In the genomic region with DNA sequence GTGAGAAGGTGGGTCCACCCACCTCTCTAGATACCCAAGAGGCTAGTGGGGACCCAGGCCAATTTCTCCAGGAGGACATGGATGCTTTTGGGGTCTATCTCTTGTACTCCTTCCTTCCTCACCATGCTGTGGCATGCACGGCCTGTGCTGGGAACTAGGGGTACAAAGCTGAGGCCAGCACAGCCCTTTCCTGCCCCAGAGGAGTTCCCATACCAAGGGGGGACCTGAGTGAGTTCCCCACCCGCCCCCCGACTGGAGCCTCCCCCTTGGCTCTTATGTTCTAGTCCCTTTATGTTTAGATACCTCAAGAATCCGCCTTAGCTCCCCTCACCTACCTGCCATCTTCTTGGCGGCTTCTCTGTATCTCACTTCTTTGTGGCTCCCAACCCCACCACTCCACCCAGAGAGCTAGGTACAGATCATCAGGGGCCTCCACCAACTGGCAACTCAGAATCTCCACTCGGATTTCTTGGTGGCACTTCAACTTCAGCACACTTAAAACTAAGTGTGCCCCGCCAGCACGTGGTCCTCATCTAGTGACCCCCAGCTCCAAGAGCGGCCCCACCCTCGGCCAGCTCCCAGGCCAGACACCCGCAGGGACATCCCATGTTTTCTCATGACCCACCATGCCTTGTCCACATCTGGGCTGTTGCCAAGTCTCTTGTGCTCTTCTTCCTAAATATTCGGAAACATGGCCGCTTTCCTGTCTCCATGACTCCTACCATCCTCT, we compare ENCODE assay signal across 20 cellular contexts.
A peak's percentile ranks its signal among the peaks of the same experiment; 100 is the strongest.
DNase-seq lines count a peak whose midpoint lies in the region; ATAC-seq, FAIRE-seq and TF ChIP-seq lines count a peak whose summit lies in the region.
"Had no signal": no experiment of that assay in that cellular context is flagged by ENCODE, and none has a peak within 500 bp of the region (broad histone marks: within the 10 kb centered on the region; RNA-seq: fewer than 3 reads in every experiment).

No MANE protein-coding gene starts in this region.

- no peak overlapping the region for H3K9ac ChIP-seq in kidney (ENCODE audit: low read length in 2 of 2)
- H3K9ac ChIP-seq: KMS-11 had no signal

- DNase-seq in D341Med (ENCODE audit: low spot score) (peak; percentile 8), WTC11 (ENCODE audit: low spot score) (peak; percentile 1), kidney (peak; percentile 52), spleen (peak; percentile 53), NCI-H510A treated with DMSO at 0.1 percent for 48 hours (lab: John Stamatoyannopoulos, UW) (no peak)
- DNase-seq: activated CD4-positive, alpha-beta T cell treated with anti-CD3 and anti-CD28 coated beads for 48 hours; activated naive CD4-positive, alpha-beta T cell treated with anti-CD3 and anti-CD28 coated beads for 36 hours; CD4-positive, alpha-beta memory T cell; glutamatergic neuron; MV-4-11; NCI-H1930; NCI-H345; PC-3 had no signal

- ATAC-seq in WTC11, result no peak
- ATAC-seq in GM19455 (IDR thresholded peaks at IDR 0.05; ENCODE audit: unreplicated experiment), result no peak
- ATAC-seq in HG03354 (IDR thresholded peaks at IDR 0.05; ENCODE audit: poor library complexity, severe bottlenecking, unreplicated experiment), result no peak
- ATAC-seq: GM12878, PC-3, T-cell had no signal

- H3K36me3 Mint-ChIP-seq in WTC11, result peaks cover 59% of the 10 kb centered on the region
- H3K36me3 Mint-ChIP-seq: CD4-positive, alpha-beta memory T cell; T-cell had no signal

- POLR2A ChIA-PET in WTC11 (lab: Charles Lee), result no interaction called here

- H3K27ac ChIP-seq in kidney (ENCODE audit: low read depth in 2 of 2, low read length in 2 of 2) (no peak overlapping the region), spleen (no peak overlapping the region)
- H3K27ac ChIP-seq: KMS-11 had no signal

- H3K36me3 ChIP-seq in kidney (ENCODE audit: control insufficient read depth in 1 of 2, insufficient read depth in 2 of 2, low read length in 2 of 2) (no peaks in the 10 kb centered on the region), spleen (peaks cover 0 to 5% (median 0%) of the 10 kb centered on the region in 6 donors)

- FAIRE-seq in kidney (lab: Jason Lieb, UNC), result no peak
- FAIRE-seq: astrocyte, GM12878, H1 had no signal

- H3K4me3 ChIP-seq in kidney (ENCODE audit: low read length in 2 of 2) (no peak overlapping the region), spleen (no peak overlapping the region)
- H3K4me3 ChIP-seq: GM12878 had no signal

- H3K27me3 ChIP-seq in spleen (replicated peaks in 1 of 7), result peaks cover 0 to 5% (median 0%) of the 10 kb centered on the region in 7 donors

- H3K27me3 Mint-ChIP-seq in WTC11 (ENCODE audit: low read depth), result no peaks in the 10 kb centered on the region

- no peak overlapping the region for H3K27ac Mint-ChIP-seq in WTC11
- H3K27ac Mint-ChIP-seq: activated naive CD4-positive, alpha-beta T cell treated with anti-CD3 and anti-CD28 coated beads for 36 hours; CD4-positive, alpha-beta memory T cell; T-cell had no signal

- H3K4me3 Mint-ChIP-seq in WTC11, result no peak overlapping the region
- H3K4me3 Mint-ChIP-seq: activated naive CD4-positive, alpha-beta T cell treated with anti-CD3 and anti-CD28 coated beads for 36 hours; T-cell had no signal

- H3K4me1 ChIP-seq in kidney (ENCODE audit: control insufficient read depth in 1 of 2, insufficient read depth in 1 of 2, low read depth in 1 of 2, low read length in 2 of 2) (no peaks in the 10 kb centered on the region), spleen (no peaks in the 10 kb centered on the region)

- H3K4me1 Mint-ChIP-seq in WTC11, result peaks cover 8% of the 10 kb centered on the region
- H3K4me1 Mint-ChIP-seq: CD4-positive, alpha-beta memory T cell; T-cell had no signal

- no peak for TF ChIP-seq POLR2A in spleen (IDR thresholded peaks at IDR 0.05)

- H3K9me3 ChIP-seq in kidney (ENCODE audit: control insufficient read depth in 1 of 2, low read length in 2 of 2) (no peaks in the 10 kb centered on the region), spleen (no peaks in the 10 kb centered on the region)

- intact Hi-C loops in kidney (cut with DNase I), result no loop called here
- intact Hi-C loops in spleen (cut with DNase I; ENCODE audit: low total_unique reads), result no loop called here

- CTCF ChIA-PET in WTC11 (lab: Charles Lee), result no interaction called here

- 92 to 97% (median 95%) methylated on average over 11 to 13 of the region's 13 CpGs for WGBS in spleen, 5 donors

- no peak for TF ChIP-seq CTCF in WTC11 (IDR thresholded peaks at IDR 0.05)
- no peak for TF ChIP-seq CTCF in kidney (IDR thresholded peaks at IDR 0.05; ENCODE audit: borderline replicate concordance, extremely low read depth, insufficient read depth)
- TF ChIP-seq CTCF in spleen (IDR thresholded peaks at IDR 0.05 in 8 of 11, conservative IDR thresholded peaks at IDR 0.05 in 3 of 11), result no peak

- H3K9me3 Mint-ChIP-seq in WTC11, result peaks cover 58% of the 10 kb centered on the region
- H3K9me3 Mint-ChIP-seq: activated naive CD4-positive, alpha-beta T cell treated with anti-CD3 and anti-CD28 coated beads for 36 hours; T-cell had no signal

TF ChIP-seq in WTC11, 78 proteins besides CTCF, POLR2A, EP300 and RAD21:
- TF ChIP-seq, protein P1, sequence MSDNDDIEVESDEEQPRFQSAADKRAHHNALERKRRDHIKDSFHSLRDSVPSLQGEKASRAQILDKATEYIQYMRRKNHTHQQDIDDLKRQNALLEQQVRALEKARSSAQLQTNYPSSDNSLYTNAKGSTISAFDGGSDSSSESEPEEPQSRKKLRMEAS (CRISPR knock-in tag; IDR thresholded peaks at IDR 0.05), result no peak
- TF ChIP-seq, protein P2, sequence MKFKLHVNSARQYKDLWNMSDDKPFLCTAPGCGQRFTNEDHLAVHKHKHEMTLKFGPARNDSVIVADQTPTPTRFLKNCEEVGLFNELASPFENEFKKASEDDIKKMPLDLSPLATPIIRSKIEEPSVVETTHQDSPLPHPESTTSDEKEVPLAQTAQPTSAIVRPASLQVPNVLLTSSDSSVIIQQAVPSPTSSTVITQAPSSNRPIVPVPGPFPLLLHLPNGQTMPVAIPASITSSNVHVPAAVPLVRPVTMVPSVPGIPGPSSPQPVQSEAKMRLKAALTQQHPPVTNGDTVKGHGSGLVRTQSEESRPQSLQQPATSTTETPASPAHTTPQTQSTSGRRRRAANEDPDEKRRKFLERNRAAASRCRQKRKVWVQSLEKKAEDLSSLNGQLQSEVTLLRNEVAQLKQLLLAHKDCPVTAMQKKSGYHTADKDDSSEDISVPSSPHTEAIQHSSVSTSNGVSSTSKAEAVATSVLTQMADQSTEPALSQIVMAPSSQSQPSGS (CRISPR knock-in tag; IDR thresholded peaks at IDR 0.05; ENCODE audit: borderline replicate concordance, low read depth), result no peak
- TF ChIP-seq ESRRA (CRISPR knock-in tag; IDR thresholded peaks at IDR 0.05; ENCODE audit: borderline replicate concordance), result no peak
- TF ChIP-seq NR1H2 (CRISPR knock-in tag; IDR thresholded peaks at IDR 0.05), result no peak
- TF ChIP-seq ZNF232 (CRISPR knock-in tag; IDR thresholded peaks at IDR 0.05), result no peak
- TF ChIP-seq FOXK1 (CRISPR knock-in tag; IDR thresholded peaks at IDR 0.05), result no peak
- no peak for TF ChIP-seq CREM (CRISPR knock-in tag; IDR thresholded peaks at IDR 0.05)
- no peak for TF ChIP-seq SMAD4 (CRISPR knock-in tag; IDR thresholded peaks at IDR 0.05)
- TF ChIP-seq, protein P3, sequence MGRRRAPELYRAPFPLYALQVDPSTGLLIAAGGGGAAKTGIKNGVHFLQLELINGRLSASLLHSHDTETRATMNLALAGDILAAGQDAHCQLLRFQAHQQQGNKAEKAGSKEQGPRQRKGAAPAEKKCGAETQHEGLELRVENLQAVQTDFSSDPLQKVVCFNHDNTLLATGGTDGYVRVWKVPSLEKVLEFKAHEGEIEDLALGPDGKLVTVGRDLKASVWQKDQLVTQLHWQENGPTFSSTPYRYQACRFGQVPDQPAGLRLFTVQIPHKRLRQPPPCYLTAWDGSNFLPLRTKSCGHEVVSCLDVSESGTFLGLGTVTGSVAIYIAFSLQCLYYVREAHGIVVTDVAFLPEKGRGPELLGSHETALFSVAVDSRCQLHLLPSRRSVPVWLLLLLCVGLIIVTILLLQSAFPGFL (CRISPR knock-in tag; IDR thresholded peaks at IDR 0.05; ENCODE audit: borderline replicate concordance), result no peak
